9 cellular contexts compared by ENCODE assay signal in genomic region chr4:138182838-138183426, GRCh38. TPM values are rescaled to one million over a fixed set of nuclear protein-coding genes. Genes with fewer than 3 reads are reported as not detected.
A peak's percentile ranks its signal among the peaks of the same experiment; 100 is the strongest.
DNase-seq lines count a peak whose midpoint lies in the region; ATAC-seq and TF ChIP-seq lines count a peak whose summit lies in the region.
"Had no signal": no experiment of that assay in that cellular context is flagged by ENCODE, and none has a peak within 500 bp of the region (broad histone marks: within the 10 kb centered on the region; RNA-seq: fewer than 3 reads in every experiment).

No MANE protein-coding gene starts in this region.

- TF ChIP-seq CTCF in mesothelial cell of epicardium (IDR thresholded peaks at IDR 0.05; ENCODE audit: unreplicated experiment): peak; percentile 56

- peaks cover 49% of the 10 kb centered on the region for H3K4me1 Mint-ChIP-seq in mesothelial cell of epicardium
- H3K4me1 Mint-ChIP-seq: activated naive CD4-positive, alpha-beta T cell treated with anti-CD3 and anti-CD28 coated beads, Interleukin-2, amount 50 U/mL, for 24 hours had no signal

- no peak overlapping the region for H3K4me3 Mint-ChIP-seq in mesothelial cell of epicardium
- H3K4me3 Mint-ChIP-seq: activated naive CD4-positive, alpha-beta T cell treated with anti-CD3 and anti-CD28 coated beads, Interleukin-2, amount 50 U/mL, for 24 hours had no signal

- H3K27me3 Mint-ChIP-seq in mesothelial cell of epicardium (ENCODE audit: low read depth): no peaks in the 10 kb centered on the region

- DNase-seq in NCI-H1417 (lab: John Stamatoyannopoulos, UW) (peak; percentile 11 to 80 (median 48)), NCI-H1417 treated with DMSO at 0.1 percent for 48 hours (lab: John Stamatoyannopoulos, UW) (no peak), NCI-H748 treated with DMSO at 0.1 percent for 48 hours (lab: John Stamatoyannopoulos, UW) (peak; percentile 28), dermis blood vessel endothelial cell (peak; percentile 87), mesothelial cell of epicardium (ENCODE audit: low spot score in 2 of 2, unreplicated experiment in 2 of 2) (no peak), OCI-M2 (lab: John Stamatoyannopoulos, UW; ENCODE audit: unreplicated experiment) (no peak)
- no peak for DNase-seq in activated CD4-positive, alpha-beta T cell treated with anti-CD3 and anti-CD28 coated beads for 1 hour

- ATAC-seq in HG02798 (IDR thresholded peaks at IDR 0.05; ENCODE audit: poor library complexity, unreplicated experiment): peak; percentile 60

- H3K36me3 Mint-ChIP-seq in mesothelial cell of epicardium: no peaks in the 10 kb centered on the region
- H3K36me3 Mint-ChIP-seq: activated naive CD4-positive, alpha-beta T cell treated with anti-CD3 and anti-CD28 coated beads, Interleukin-2, amount 50 U/mL, for 24 hours had no signal

- no peaks in the 10 kb centered on the region for H3K9me3 Mint-ChIP-seq in mesothelial cell of epicardium
- H3K9me3 Mint-ChIP-seq: activated naive CD4-positive, alpha-beta T cell treated with anti-CD3 and anti-CD28 coated beads, Interleukin-2, amount 50 U/mL, for 24 hours had no signal

- no peak overlapping the region for H3K27ac Mint-ChIP-seq in mesothelial cell of epicardium
- H3K27ac Mint-ChIP-seq: activated naive CD4-positive, alpha-beta T cell treated with anti-CD3 and anti-CD28 coated beads, Interleukin-2, amount 50 U/mL, for 24 hours had no signal

RNA-seq across cellular contexts. Expression of gene SLC7A11, which starts 59.2 kb away (rescaled TPM):
- total RNA-seq in dermis blood vessel endothelial cell: 16.5 and 46.1 TPM in 2 replicates
- 2.8 to 3.4 TPM (median 3.0 TPM) in 3 replicates for total RNA-seq in mesothelial cell of epicardium

Comparison
In these comparisons a context has a peak if more than half of its experiments do, and no peak if none do; other contexts are left out.
1. DNase-seq: peak in NCI-H1417 (3 of 3), NCI-H748 treated with DMSO at 0.1 percent for 48 hours (single experiment) and dermis blood vessel endothelial cell (single experiment); none in NCI-H1417 treated with DMSO at 0.1 percent for 48 hours (single experiment), mesothelial cell of epicardium (0 of 2), OCI-M2 (single experiment) and activated CD4-positive, alpha-beta T cell treated with anti-CD3 and anti-CD28 coated beads for 1 hour (single experiment).